Comparison of ENCODE assay signal across 8 cellular contexts in genomic region chr1:20184997-20185833, GRCh38. TPM values are rescaled to one million over a fixed set of nuclear protein-coding genes. Genes with fewer than 3 reads are reported as not detected.
DNase-seq lines count a peak whose midpoint lies in the region; ATAC-seq and TF ChIP-seq lines count a peak whose summit lies in the region.

No MANE protein-coding gene starts in this region.

- no peak overlapping the region for H4K5ac ChIP-seq in mesendoderm (ENCODE audit: low read length)

- peaks cover 68% of the 10 kb centered on the region for H3K4me1 Mint-ChIP-seq in activated T-helper 1 cell treated with anti-CD3 and anti-CD28 coated beads, Interleukin-12 subunit alpha, Interleukin-12 subunit beta, Interleukin-2, Interleukin-4 antibody, amounts not matched to agents 30 ng/mL and 10 ng/mL and 1 ng/mL, durations not matched to agents 14 hours and 24 hours and 36 hours (ENCODE audit: low read depth)
- peaks cover 52% of the 10 kb centered on the region for H3K4me1 Mint-ChIP-seq in stimulated activated naive CD8-positive, alpha-beta T cell treated with anti-CD3 and anti-CD28 coated beads, Interleukin-15, Interleukin-2, amounts not matched to agents 100 ng/mL and 50 ng/mL, for 24 hours (ENCODE audit: low read depth)

- H3K27me3 Mint-ChIP-seq in activated T-helper 1 cell treated with anti-CD3 and anti-CD28 coated beads, Interleukin-12 subunit alpha, Interleukin-12 subunit beta, Interleukin-2, Interleukin-4 antibody, amounts not matched to agents 30 ng/mL and 10 ng/mL and 1 ng/mL, durations not matched to agents 14 hours and 24 hours and 36 hours (ENCODE audit: insufficient read depth), result peaks cover 7% of the 10 kb centered on the region
- peaks cover 33% of the 10 kb centered on the region for H3K27me3 Mint-ChIP-seq in stimulated activated naive CD8-positive, alpha-beta T cell treated with anti-CD3 and anti-CD28 coated beads, Interleukin-15, Interleukin-2, amounts not matched to agents 100 ng/mL and 50 ng/mL, for 24 hours

- peak overlapping the region; percentile 83 for H3K27ac Mint-ChIP-seq in activated T-helper 1 cell treated with anti-CD3 and anti-CD28 coated beads, Interleukin-12 subunit alpha, Interleukin-12 subunit beta, Interleukin-2, Interleukin-4 antibody, amounts not matched to agents 30 ng/mL and 10 ng/mL and 1 ng/mL, durations not matched to agents 14 hours and 24 hours and 36 hours
- H3K27ac Mint-ChIP-seq in stimulated activated naive CD8-positive, alpha-beta T cell treated with anti-CD3 and anti-CD28 coated beads, Interleukin-15, Interleukin-2, amounts not matched to agents 100 ng/mL and 50 ng/mL, for 24 hours, result peak overlapping the region; percentile 91

- H3K4me3 Mint-ChIP-seq in activated T-helper 1 cell treated with anti-CD3 and anti-CD28 coated beads, Interleukin-12 subunit alpha, Interleukin-12 subunit beta, Interleukin-2, Interleukin-4 antibody, amounts not matched to agents 30 ng/mL and 10 ng/mL and 1 ng/mL, durations not matched to agents 14 hours and 24 hours and 36 hours, result peak overlapping the region; percentile 76
- peak overlapping the region; percentile 75 for H3K4me3 Mint-ChIP-seq in stimulated activated naive CD8-positive, alpha-beta T cell treated with anti-CD3 and anti-CD28 coated beads, Interleukin-15, Interleukin-2, amounts not matched to agents 100 ng/mL and 50 ng/mL, for 24 hours

- no peak overlapping the region for H2BK15ac ChIP-seq in mesendoderm (replicated peaks; ENCODE audit: low read depth)

- peak; percentile 71 for DNase-seq in activated T-helper 1 cell treated with anti-CD3 and anti-CD28 coated beads, Interleukin-12 subunit alpha, Interleukin-12 subunit beta, Interleukin-2, Interleukin-4 antibody, amounts not matched to agents 30 ng/mL and 10 ng/mL and 1 ng/mL, durations not matched to agents 14 hours and 24 hours and 36 hours (ENCODE audit: low spot score)
- DNase-seq in mesendoderm (peak; percentile 55), HPDE6-E6E7 (ENCODE audit: extremely low spot score) (no peak)

- no peak overlapping the region for H2AK5ac ChIP-seq in mesendoderm (ENCODE audit: low read length)

- no CpG with 5 or more reads among the region's 17 CpGs for WGBS in mesendoderm (ENCODE audit: extremely low coverage, insufficient coverage, low lambda C conversion rate)

- intact Hi-C loops in activated T-helper 1 cell treated with anti-CD3 and anti-CD28 coated beads, Interleukin-12 subunit alpha, Interleukin-12 subunit beta, Interleukin-2, Interleukin-4 antibody, amounts not matched to agents 30 ng/mL and 10 ng/mL and 1 ng/mL, durations not matched to agents 14 hours and 24 hours and 36 hours (cut with micrococcal nuclease), result loop anchor here (1.0 to 10.0 kb wide), 7 partner anchors 10 to 1233 kb away; partner anchors contain the start of gene PINK1

- no peaks in the 10 kb centered on the region for H4K20me1 ChIP-seq in OCI-LY3 (ENCODE audit: insufficient read depth, low read length)

- H2AFZ ChIP-seq in OCI-LY3 (ENCODE audit: low read depth, low read length), result peak overlapping the region; percentile 66

- no peaks in the 10 kb centered on the region for H3K36me3 ChIP-seq in OCI-LY3 (replicated peaks; ENCODE audit: low read depth, low read length)
- no peaks in the 10 kb centered on the region for H3K36me3 ChIP-seq in mesendoderm (ENCODE audit: control insufficient read depth, insufficient read depth, low read length)

- H3K4me3 ChIP-seq in OCI-LY3 (ENCODE audit: low read length), result peak overlapping the region; percentile 97
- H3K4me3 ChIP-seq in mesendoderm (ENCODE audit: low read length), result peak overlapping the region; percentile 17

- H3K4ac ChIP-seq in mesendoderm (ENCODE audit: low read depth, low read length), result no peak overlapping the region

- H3K9me3 ChIP-seq in OCI-LY3 (ENCODE audit: insufficient read depth, low read length), result no peaks in the 10 kb centered on the region

- H3K56ac ChIP-seq in mesendoderm (ENCODE audit: low read length), result peak overlapping the region; percentile 81

- H3K4me1 ChIP-seq in OCI-LY3 (ENCODE audit: low read length) (peaks cover 20% of the 10 kb centered on the region), mesendoderm (ENCODE audit: control insufficient read depth, low read depth, low read length) (peaks cover 5% of the 10 kb centered on the region)

- H3K18ac ChIP-seq in mesendoderm (ENCODE audit: low read length), result peak overlapping the region; percentile 73

- peaks cover 11% of the 10 kb centered on the region for H3K36me3 Mint-ChIP-seq in activated T-helper 1 cell treated with anti-CD3 and anti-CD28 coated beads, Interleukin-12 subunit alpha, Interleukin-12 subunit beta, Interleukin-2, Interleukin-4 antibody, amounts not matched to agents 30 ng/mL and 10 ng/mL and 1 ng/mL, durations not matched to agents 14 hours and 24 hours and 36 hours (ENCODE audit: low read depth)
- H3K36me3 Mint-ChIP-seq in stimulated activated naive CD8-positive, alpha-beta T cell treated with anti-CD3 and anti-CD28 coated beads, Interleukin-15, Interleukin-2, amounts not matched to agents 100 ng/mL and 50 ng/mL, for 24 hours (ENCODE audit: low read depth), result peaks cover 3% of the 10 kb centered on the region

- H3K4me2 ChIP-seq in OCI-LY3 (ENCODE audit: low read length) (peak overlapping the region; percentile 93), mesendoderm (ENCODE audit: low read length) (peak overlapping the region; percentile 23)

- no peak for ATAC-seq in GM18858 (IDR thresholded peaks at IDR 0.05; ENCODE audit: unreplicated experiment)
- ATAC-seq in HG03439 (IDR thresholded peaks at IDR 0.05; ENCODE audit: unreplicated experiment), result no peak
- ATAC-seq in GM18517 (IDR thresholded peaks at IDR 0.05; ENCODE audit: unreplicated experiment), result no peak

- no peak overlapping the region for H3K23ac ChIP-seq in mesendoderm (ENCODE audit: low read length)

- H3K79me2 ChIP-seq in OCI-LY3 (ENCODE audit: low read length) (no peaks in the 10 kb centered on the region), mesendoderm (ENCODE audit: control insufficient read depth, insufficient read depth, low read length) (no peaks in the 10 kb centered on the region)

- no peak for TF ChIP-seq CTCF in OCI-LY3 (IDR thresholded peaks at IDR 0.05; ENCODE audit: low read depth, low read length)

- H4K8ac ChIP-seq in mesendoderm (ENCODE audit: low read depth, low read length), result no peak overlapping the region

- H3K27ac ChIP-seq in OCI-LY3 (ENCODE audit: low read length), result peak overlapping the region; percentile 48; the same call in 1 of the 2 replicates
- no peak overlapping the region for H3K27ac ChIP-seq in mesendoderm (ENCODE audit: low read depth, low read length)

- H3K9ac ChIP-seq in OCI-LY3 (ENCODE audit: low read length) (peak overlapping the region; percentile 88), mesendoderm (ENCODE audit: low read length) (peak overlapping the region; percentile 67)

- H3K27me3 ChIP-seq in OCI-LY3 (ENCODE audit: low read depth, low read length) (no peaks in the 10 kb centered on the region), mesendoderm (ENCODE audit: insufficient read depth, low read length, poor library complexity) (no peaks in the 10 kb centered on the region)

- H2BK120ac ChIP-seq in mesendoderm (ENCODE audit: low read depth, low read length), result no peak overlapping the region

- no peak overlapping the region for H2BK5ac ChIP-seq in mesendoderm (ENCODE audit: low read length)

- no peaks in the 10 kb centered on the region for H3K79me1 ChIP-seq in mesendoderm (ENCODE audit: low read length)

- H3K9me3 Mint-ChIP-seq in activated T-helper 1 cell treated with anti-CD3 and anti-CD28 coated beads, Interleukin-12 subunit alpha, Interleukin-12 subunit beta, Interleukin-2, Interleukin-4 antibody, amounts not matched to agents 30 ng/mL and 10 ng/mL and 1 ng/mL, durations not matched to agents 14 hours and 24 hours and 36 hours, result peaks cover under 1% of the 10 kb centered on the region
- peaks cover under 1% of the 10 kb centered on the region for H3K9me3 Mint-ChIP-seq in stimulated activated naive CD8-positive, alpha-beta T cell treated with anti-CD3 and anti-CD28 coated beads, Interleukin-15, Interleukin-2, amounts not matched to agents 100 ng/mL and 50 ng/mL, for 24 hours

RNA-seq across cellular contexts. Expression of gene UBXN10, which starts 0.7 kb away (rescaled TPM):
- total RNA-seq in activated T-helper 1 cell treated with anti-CD3 and anti-CD28 coated beads, Interleukin-12 subunit alpha, Interleukin-12 subunit beta, Interleukin-2, Interleukin-4 antibody, amounts not matched to agents 30 ng/mL and 10 ng/mL and 1 ng/mL, durations not matched to agents 14 hours and 24 hours and 36 hours, result 2.5 and 2.9 TPM in 2 replicates
- polyA plus RNA-seq in mesendoderm (2013, experiment 1 of 2), result 0.38 TPM
- 0.43 TPM for polyA plus RNA-seq in mesendoderm (2013, experiment 2 of 2)

RNA-seq across cellular contexts. Expression of gene PLA2G2C, which starts 1.1 kb away (rescaled TPM):
- total RNA-seq in activated T-helper 1 cell treated with anti-CD3 and anti-CD28 coated beads, Interleukin-12 subunit alpha, Interleukin-12 subunit beta, Interleukin-2, Interleukin-4 antibody, amounts not matched to agents 30 ng/mL and 10 ng/mL and 1 ng/mL, durations not matched to agents 14 hours and 24 hours and 36 hours, result 0.44 and 0.65 TPM in 2 replicates
- not detected for polyA plus RNA-seq in mesendoderm (2013, experiment 1 of 2)
- polyA plus RNA-seq in mesendoderm (2013, experiment 2 of 2), result not detected

RNA-seq across cellular contexts. Expression of gene PLA2G2F, which starts 46.1 kb away (rescaled TPM):
- not detected in 2 replicates for total RNA-seq in activated T-helper 1 cell treated with anti-CD3 and anti-CD28 coated beads, Interleukin-12 subunit alpha, Interleukin-12 subunit beta, Interleukin-2, Interleukin-4 antibody, amounts not matched to agents 30 ng/mL and 10 ng/mL and 1 ng/mL, durations not matched to agents 14 hours and 24 hours and 36 hours
- polyA plus RNA-seq in mesendoderm (2013, experiment 1 of 2), result not detected
- not detected for polyA plus RNA-seq in mesendoderm (2013, experiment 2 of 2)
